1 cellular context compared by ENCODE assay signal in the genomic region with DNA sequence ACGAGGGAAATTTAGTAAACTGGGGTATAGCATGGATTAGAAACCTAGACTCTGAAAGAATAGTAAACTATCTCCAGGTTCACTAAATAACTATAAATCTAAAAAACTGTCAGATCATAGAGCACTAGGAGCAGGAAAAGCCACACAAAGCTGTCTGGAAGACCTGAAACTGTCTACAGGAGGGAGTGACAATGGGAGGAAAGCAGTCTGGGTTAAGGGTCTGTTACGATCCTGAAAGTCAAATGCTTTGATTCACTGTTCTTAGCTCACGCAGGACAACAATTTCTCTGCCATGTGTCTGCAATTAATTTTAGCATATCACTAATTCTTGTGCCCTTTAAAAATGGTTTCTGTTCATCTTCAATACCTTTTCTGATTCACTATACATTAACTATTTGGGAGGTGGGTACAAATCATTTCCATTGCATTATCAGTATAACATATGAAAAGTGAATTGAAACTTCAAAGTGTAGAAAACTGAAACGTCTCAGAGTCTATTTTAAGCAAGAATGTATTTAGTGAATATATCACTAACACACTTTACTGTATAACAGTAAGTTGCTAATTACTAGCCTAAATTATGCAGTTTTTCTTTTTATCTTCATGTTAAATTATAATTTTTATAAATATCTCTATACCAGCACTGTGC.
TF ChIP-seq lines count a peak whose summit lies in the region.

No MANE protein-coding gene starts in this region.

TF ChIP-seq in GM23338, 12 proteins besides CTCF, POLR2A, EP300 and RAD21 (continued from another document):
- TF ChIP-seq, protein P1, sequence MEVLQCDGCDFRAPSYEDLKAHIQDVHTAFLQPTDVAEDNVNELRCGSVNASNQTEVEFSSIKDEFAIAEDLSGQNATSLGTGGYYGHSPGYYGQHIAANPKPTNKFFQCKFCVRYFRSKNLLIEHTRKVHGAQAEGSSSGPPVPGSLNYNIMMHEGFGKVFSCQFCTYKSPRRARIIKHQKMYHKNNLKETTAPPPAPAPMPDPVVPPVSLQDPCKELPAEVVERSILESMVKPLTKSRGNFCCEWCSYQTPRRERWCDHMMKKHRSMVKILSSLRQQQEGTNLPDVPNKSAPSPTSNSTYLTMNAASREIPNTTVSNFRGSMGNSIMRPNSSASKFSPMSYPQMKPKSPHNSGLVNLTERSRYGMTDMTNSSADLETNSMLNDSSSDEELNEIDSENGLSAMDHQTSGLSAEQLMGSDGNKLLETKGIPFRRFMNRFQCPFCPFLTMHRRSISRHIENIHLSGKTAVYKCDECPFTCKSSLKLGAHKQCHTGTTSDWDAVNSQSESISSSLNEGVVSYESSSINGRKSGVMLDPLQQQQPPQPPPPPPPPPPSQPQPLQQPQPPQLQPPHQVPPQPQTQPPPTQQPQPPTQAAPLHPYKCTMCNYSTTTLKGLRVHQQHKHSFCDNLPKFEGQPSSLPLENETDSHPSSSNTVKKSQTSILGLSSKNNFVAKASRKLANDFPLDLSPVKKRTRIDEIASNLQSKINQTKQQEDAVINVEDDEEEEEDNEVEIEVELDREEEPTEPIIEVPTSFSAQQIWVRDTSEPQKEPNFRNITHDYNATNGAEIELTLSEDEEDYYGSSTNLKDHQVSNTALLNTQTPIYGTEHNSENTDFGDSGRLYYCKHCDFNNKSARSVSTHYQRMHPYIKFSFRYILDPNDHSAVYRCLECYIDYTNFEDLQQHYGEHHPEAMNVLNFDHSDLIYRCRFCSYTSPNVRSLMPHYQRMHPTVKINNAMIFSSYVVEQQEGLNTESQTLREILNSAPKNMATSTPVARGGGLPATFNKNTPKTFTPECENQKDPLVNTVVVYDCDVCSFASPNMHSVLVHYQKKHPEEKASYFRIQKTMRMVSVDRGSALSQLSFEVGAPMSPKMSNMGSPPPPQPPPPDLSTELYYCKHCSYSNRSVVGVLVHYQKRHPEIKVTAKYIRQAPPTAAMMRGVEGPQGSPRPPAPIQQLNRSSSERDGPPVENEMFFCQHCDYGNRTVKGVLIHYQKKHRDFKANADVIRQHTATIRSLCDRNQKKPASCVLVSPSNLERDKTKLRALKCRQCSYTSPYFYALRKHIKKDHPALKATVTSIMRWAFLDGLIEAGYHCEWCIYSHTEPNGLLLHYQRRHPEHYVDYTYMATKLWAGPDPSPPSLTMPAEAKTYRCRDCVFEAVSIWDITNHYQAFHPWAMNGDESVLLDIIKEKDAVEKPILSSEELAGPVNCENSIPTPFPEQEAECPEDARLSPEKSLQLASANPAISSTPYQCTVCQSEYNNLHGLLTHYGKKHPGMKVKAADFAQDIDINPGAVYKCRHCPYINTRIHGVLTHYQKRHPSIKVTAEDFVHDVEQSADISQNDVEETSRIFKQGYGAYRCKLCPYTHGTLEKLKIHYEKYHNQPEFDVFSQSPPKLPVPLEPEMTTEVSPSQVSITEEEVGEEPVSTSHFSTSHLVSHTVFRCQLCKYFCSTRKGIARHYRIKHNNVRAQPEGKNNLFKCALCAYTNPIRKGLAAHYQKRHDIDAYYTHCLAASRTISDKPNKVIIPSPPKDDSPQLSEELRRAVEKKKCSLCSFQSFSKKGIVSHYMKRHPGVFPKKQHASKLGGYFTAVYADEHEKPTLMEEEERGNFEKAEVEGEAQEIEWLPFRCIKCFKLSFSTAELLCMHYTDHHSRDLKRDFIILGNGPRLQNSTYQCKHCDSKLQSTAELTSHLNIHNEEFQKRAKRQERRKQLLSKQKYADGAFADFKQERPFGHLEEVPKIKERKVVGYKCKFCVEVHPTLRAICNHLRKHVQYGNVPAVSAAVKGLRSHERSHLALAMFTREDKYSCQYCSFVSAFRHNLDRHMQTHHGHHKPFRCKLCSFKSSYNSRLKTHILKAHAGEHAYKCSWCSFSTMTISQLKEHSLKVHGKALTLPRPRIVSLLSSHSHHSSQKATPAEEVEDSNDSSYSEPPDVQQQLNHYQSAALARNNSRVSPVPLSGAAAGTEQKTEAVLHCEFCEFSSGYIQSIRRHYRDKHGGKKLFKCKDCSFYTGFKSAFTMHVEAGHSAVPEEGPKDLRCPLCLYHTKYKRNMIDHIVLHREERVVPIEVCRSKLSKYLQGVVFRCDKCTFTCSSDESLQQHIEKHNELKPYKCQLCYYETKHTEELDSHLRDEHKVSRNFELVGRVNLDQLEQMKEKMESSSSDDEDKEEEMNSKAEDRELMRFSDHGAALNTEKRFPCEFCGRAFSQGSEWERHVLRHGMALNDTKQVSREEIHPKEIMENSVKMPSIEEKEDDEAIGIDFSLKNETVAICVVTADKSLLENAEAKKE (CRISPR knock-in tag; IDR thresholded peaks at IDR 0.05) = no peak
- TF ChIP-seq POLR2AphosphoS5 (IDR thresholded peaks at IDR 0.05; ENCODE audit: low read depth) = no peak
- TF ChIP-seq, protein P2, sequence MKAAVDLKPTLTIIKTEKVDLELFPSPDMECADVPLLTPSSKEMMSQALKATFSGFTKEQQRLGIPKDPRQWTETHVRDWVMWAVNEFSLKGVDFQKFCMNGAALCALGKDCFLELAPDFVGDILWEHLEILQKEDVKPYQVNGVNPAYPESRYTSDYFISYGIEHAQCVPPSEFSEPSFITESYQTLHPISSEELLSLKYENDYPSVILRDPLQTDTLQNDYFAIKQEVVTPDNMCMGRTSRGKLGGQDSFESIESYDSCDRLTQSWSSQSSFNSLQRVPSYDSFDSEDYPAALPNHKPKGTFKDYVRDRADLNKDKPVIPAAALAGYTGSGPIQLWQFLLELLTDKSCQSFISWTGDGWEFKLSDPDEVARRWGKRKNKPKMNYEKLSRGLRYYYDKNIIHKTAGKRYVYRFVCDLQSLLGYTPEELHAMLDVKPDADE (IDR thresholded peaks at IDR 0.05) = no peak
- TF ChIP-seq NANOG (IDR thresholded peaks at IDR 0.05; ENCODE audit: borderline replicate concordance) = no peak
- no peak for TF ChIP-seq ZNF114 (CRISPR knock-in tag; IDR thresholded peaks at IDR 0.05)
- TF ChIP-seq JUNB (IDR thresholded peaks at IDR 0.05; ENCODE audit: unreplicated experiment) = no peak
- TF ChIP-seq CREB1 (CRISPR knock-in tag; IDR thresholded peaks at IDR 0.05; ENCODE audit: low read depth) = no peak
- TF ChIP-seq, protein P3, sequence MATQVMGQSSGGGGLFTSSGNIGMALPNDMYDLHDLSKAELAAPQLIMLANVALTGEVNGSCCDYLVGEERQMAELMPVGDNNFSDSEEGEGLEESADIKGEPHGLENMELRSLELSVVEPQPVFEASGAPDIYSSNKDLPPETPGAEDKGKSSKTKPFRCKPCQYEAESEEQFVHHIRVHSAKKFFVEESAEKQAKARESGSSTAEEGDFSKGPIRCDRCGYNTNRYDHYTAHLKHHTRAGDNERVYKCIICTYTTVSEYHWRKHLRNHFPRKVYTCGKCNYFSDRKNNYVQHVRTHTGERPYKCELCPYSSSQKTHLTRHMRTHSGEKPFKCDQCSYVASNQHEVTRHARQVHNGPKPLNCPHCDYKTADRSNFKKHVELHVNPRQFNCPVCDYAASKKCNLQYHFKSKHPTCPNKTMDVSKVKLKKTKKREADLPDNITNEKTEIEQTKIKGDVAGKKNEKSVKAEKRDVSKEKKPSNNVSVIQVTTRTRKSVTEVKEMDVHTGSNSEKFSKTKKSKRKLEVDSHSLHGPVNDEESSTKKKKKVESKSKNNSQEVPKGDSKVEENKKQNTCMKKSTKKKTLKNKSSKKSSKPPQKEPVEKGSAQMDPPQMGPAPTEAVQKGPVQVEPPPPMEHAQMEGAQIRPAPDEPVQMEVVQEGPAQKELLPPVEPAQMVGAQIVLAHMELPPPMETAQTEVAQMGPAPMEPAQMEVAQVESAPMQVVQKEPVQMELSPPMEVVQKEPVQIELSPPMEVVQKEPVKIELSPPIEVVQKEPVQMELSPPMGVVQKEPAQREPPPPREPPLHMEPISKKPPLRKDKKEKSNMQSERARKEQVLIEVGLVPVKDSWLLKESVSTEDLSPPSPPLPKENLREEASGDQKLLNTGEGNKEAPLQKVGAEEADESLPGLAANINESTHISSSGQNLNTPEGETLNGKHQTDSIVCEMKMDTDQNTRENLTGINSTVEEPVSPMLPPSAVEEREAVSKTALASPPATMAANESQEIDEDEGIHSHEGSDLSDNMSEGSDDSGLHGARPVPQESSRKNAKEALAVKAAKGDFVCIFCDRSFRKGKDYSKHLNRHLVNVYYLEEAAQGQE (IDR thresholded peaks at IDR 0.05; ENCODE audit: unreplicated experiment) = no peak
- TF ChIP-seq ZNF331 (CRISPR knock-in tag; IDR thresholded peaks at IDR 0.05; ENCODE audit: low read depth) = no peak
- TF ChIP-seq EZH2 (IDR thresholded peaks at IDR 0.05; ENCODE audit: low read depth, unreplicated experiment) = no peak
- no peak for TF ChIP-seq STAT1 (IDR thresholded peaks at IDR 0.05; ENCODE audit: unreplicated experiment)
TF ChIP-seq in GM23338: peak in this region for 0.
